ENCODE assay signal across 8 cellular contexts in genomic region chrX:46978341-46979291, GRCh38.
DNase-seq lines count a peak whose midpoint lies in the region; ATAC-seq and TF ChIP-seq lines count a peak whose summit lies in the region.

No MANE protein-coding gene starts in this region.

- DNase-seq in GDM1 (lab: John Stamatoyannopoulos, UW) (peak; percentile 54), HK-2 (ENCODE audit: unreplicated experiment) (peak; percentile 78), NOMO-1 treated with dmso at 0.1 percent for 144 hours (lab: John Stamatoyannopoulos, UW; ENCODE audit: unreplicated experiment) (peak; percentile 8), nephron progenitor cell (peak; percentile 64), substantia nigra (lab: John Stamatoyannopoulos, UW) (peak in 25 of 49 donors; percentile 0 to 33 (median 8))
- DNase-seq in activated CD8-positive, alpha-beta memory T cell treated with anti-CD3 and anti-CD28 coated beads, Interleukin-2, amount 10 ng/mL, durations not matched to agents 7 days and 5 days = peak; percentile 78

- peak; percentile 48 for TF ChIP-seq CTCF in nephron progenitor cell (IDR thresholded peaks at IDR 0.05)

- H3K4me3 Mint-ChIP-seq in activated CD8-positive, alpha-beta memory T cell treated with anti-CD3 and anti-CD28 coated beads, Interleukin-2, amount 10 ng/mL, durations not matched to agents 7 days and 5 days = no peak overlapping the region
- H3K4me3 Mint-ChIP-seq in nephron progenitor cell = no peak overlapping the region

- CTCF ChIA-PET in activated CD8-positive, alpha-beta memory T cell treated with anti-CD3 and anti-CD28 coated beads, Interleukin-2, amount 10 ng/mL, durations not matched to agents 7 days and 5 days (lab: Charles Lee) = interaction anchor here (0.9 to 1.2 kb wide), 3 partner anchors 65 to 115 kb away, joined by 3 read pairs; no protein-coding TSS in a partner anchor

- H3K27ac ChIP-seq in substantia nigra (ENCODE audit: low read depth, low read length, poor library complexity, severe bottlenecking) = no peak overlapping the region

- no peaks in the 10 kb centered on the region for H3K4me1 Mint-ChIP-seq in activated CD8-positive, alpha-beta memory T cell treated with anti-CD3 and anti-CD28 coated beads, Interleukin-2, amount 10 ng/mL, durations not matched to agents 7 days and 5 days
- peaks cover 5% of the 10 kb centered on the region for H3K4me1 Mint-ChIP-seq in nephron progenitor cell

- no peaks in the 10 kb centered on the region for H3K36me3 Mint-ChIP-seq in activated CD8-positive, alpha-beta memory T cell treated with anti-CD3 and anti-CD28 coated beads, Interleukin-2, amount 10 ng/mL, durations not matched to agents 7 days and 5 days
- H3K36me3 Mint-ChIP-seq in nephron progenitor cell (ENCODE audit: low read depth) = no peaks in the 10 kb centered on the region

- no peak overlapping the region for H3K27ac Mint-ChIP-seq in activated CD8-positive, alpha-beta memory T cell treated with anti-CD3 and anti-CD28 coated beads, Interleukin-2, amount 10 ng/mL, durations not matched to agents 7 days and 5 days
- no peak overlapping the region for H3K27ac Mint-ChIP-seq in nephron progenitor cell

- peak; percentile 68 for ATAC-seq in activated CD8-positive, alpha-beta memory T cell treated with anti-CD3 and anti-CD28 coated beads, Interleukin-2, amount 10 ng/mL, durations not matched to agents 7 days and 5 days
- peak; percentile 85 for ATAC-seq in esophagus mucosa
- no peak for ATAC-seq in GM18909 (IDR thresholded peaks at IDR 0.05; ENCODE audit: poor library complexity, unreplicated experiment)

- H3K27me3 Mint-ChIP-seq in activated CD8-positive, alpha-beta memory T cell treated with anti-CD3 and anti-CD28 coated beads, Interleukin-2, amount 10 ng/mL, durations not matched to agents 7 days and 5 days = peaks cover 7% of the 10 kb centered on the region
- no peaks in the 10 kb centered on the region for H3K27me3 Mint-ChIP-seq in nephron progenitor cell (ENCODE audit: low read depth, poor library complexity)

- no peaks in the 10 kb centered on the region for H3K9me3 Mint-ChIP-seq in activated CD8-positive, alpha-beta memory T cell treated with anti-CD3 and anti-CD28 coated beads, Interleukin-2, amount 10 ng/mL, durations not matched to agents 7 days and 5 days (ENCODE audit: low read depth)
- H3K9me3 Mint-ChIP-seq in nephron progenitor cell = peaks cover 41% of the 10 kb centered on the region

Comparison
In these comparisons a context has a peak if more than half of its experiments do, and no peak if none do; other contexts are left out.
1. DNase-seq: peak in every context shown above with its lines; median percentile 78 in HK-2; 78 in activated CD8-positive, alpha-beta memory T cell treated with anti-CD3 and anti-CD28 coated beads, Interleukin-2, amount 10 ng/mL, durations not matched to agents 7 days and 5 days; 64 in nephron progenitor cell; 54 in GDM1; 8 in NOMO-1 treated with dmso at 0.1 percent for 144 hours; 8 in substantia nigra.